Comparison of ENCODE assay signal across 1 cellular context in genomic region chr6:41682056-41682477, GRCh38.
TF ChIP-seq lines count a peak whose summit lies in the region.

No MANE protein-coding gene starts in this region.

TF ChIP-seq in K562, 482 proteins besides CTCF, POLR2A, EP300 and RAD21 (continued from another document):
- TF ChIP-seq RERE (CRISPR knock-in tag; IDR thresholded peaks at IDR 0.05; ENCODE audit: borderline replicate concordance) (no peak), MXI1 (IDR thresholded peaks at IDR 0.05; ENCODE audit: low read depth, low read length) (no peak), SOX6 (IDR thresholded peaks at IDR 0.05) (no peak), NFIX (CRISPR knock-in tag; IDR thresholded peaks at IDR 0.05; ENCODE audit: low read depth) (no peak), ZKSCAN8 (CRISPR knock-in tag; IDR thresholded peaks at IDR 0.05) (no peak), ZSCAN32 (CRISPR knock-in tag; IDR thresholded peaks at IDR 0.05) (no peak), PHTF2 (CRISPR knock-in tag; IDR thresholded peaks at IDR 0.05) (no peak), ZNF766 (CRISPR knock-in tag; conservative IDR thresholded peaks at IDR 0.05) (no peak), ETS2 (tag; IDR thresholded peaks at IDR 0.05; ENCODE audit: borderline replicate concordance, poor library complexity, severe bottlenecking) (no peak), CTBP1 (IDR thresholded peaks at IDR 0.05; ENCODE audit: borderline replicate concordance) (peak; percentile 60; the same call in 1 of the 2 replicates), ZNF384 (IDR thresholded peaks at IDR 0.05; ENCODE audit: low read depth, low read length) (peak; percentile 16; the same call in 1 of the 2 replicates), TGIF2 (CRISPR knock-in tag; IDR thresholded peaks at IDR 0.05) (no peak), PCBP2 (IDR thresholded peaks at IDR 0.05; ENCODE audit: low read depth, low read length, poor library complexity, severe bottlenecking) (no peak), ZNF740 (CRISPR knock-in tag; IDR thresholded peaks at IDR 0.05) (peak; percentile 61; the same call in 1 of the 2 replicates), ZNF740 (tag; IDR thresholded peaks at IDR 0.05) (peak in 1 of 2 experiments; percentile 40; a peak in 1 of 4 replicates), ZNF830 (CRISPR knock-in tag; IDR thresholded peaks at IDR 0.05) (no peak), MAZ (CRISPR knock-in tag; conservative IDR thresholded peaks at IDR 0.05 in 1 of 2, IDR thresholded peaks at IDR 0.05 in 1 of 2) (peak in 1 of 2 experiments; percentile 85; a peak in 2 of 4 replicates), ZNF239 (CRISPR knock-in tag; IDR thresholded peaks at IDR 0.05) (no peak), U2AF1 (optimal IDR thresholded peaks at IDR 0.05; ENCODE audit: low read depth, low read length) (no peak)
- TF ChIP-seq, protein P1, sequence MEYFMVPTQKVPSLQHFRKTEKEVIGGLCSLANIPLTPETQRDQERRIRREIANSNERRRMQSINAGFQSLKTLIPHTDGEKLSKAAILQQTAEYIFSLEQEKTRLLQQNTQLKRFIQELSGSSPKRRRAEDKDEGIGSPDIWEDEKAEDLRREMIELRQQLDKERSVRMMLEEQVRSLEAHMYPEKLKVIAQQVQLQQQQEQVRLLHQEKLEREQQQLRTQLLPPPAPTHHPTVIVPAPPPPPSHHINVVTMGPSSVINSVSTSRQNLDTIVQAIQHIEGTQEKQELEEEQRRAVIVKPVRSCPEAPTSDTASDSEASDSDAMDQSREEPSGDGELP (CRISPR knock-in tag; IDR thresholded peaks at IDR 0.05; ENCODE audit: borderline replicate concordance) = peak; percentile 60; the same call in 1 of the 2 replicates
- TF ChIP-seq, protein P2, sequence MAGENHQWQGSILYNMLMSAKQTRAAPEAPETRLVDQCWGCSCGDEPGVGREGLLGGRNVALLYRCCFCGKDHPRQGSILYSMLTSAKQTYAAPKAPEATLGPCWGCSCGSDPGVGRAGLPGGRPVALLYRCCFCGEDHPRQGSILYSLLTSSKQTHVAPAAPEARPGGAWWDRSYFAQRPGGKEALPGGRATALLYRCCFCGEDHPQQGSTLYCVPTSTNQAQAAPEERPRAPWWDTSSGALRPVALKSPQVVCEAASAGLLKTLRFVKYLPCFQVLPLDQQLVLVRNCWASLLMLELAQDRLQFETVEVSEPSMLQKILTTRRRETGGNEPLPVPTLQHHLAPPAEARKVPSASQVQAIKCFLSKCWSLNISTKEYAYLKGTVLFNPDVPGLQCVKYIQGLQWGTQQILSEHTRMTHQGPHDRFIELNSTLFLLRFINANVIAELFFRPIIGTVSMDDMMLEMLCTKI (IDR thresholded peaks at IDR 0.05; ENCODE audit: partially characterized antibody) = no peak
TF ChIP-seq in K562: peak in this region for 37.
